18 cellular contexts compared by ENCODE assay signal in the genomic region with DNA sequence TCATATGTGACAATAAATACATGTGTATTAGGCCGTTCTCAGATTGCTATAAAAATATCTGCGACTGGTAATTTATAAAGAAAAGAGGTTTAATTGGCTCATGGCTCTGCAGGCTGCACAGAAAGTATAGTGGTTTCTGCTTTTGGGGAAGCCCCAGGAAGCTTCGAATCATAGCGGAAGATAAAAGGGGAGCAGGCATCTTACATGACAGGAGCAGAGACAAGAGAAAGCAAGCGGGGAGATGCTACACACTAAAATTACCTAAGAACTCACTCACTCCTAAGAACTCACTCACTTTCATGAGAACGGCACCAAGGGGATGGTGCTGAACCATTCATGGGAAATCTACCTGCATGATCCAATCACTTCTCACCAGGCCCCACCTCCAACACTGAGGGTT.
A peak's percentile ranks its signal among the peaks of the same experiment; 100 is the strongest.
DNase-seq lines count a peak whose midpoint lies in the region; ATAC-seq and TF ChIP-seq lines count a peak whose summit lies in the region.
"Had no signal": no experiment of that assay in that cellular context is flagged by ENCODE, and none has a peak within 500 bp of the region (broad histone marks: within the 10 kb centered on the region; RNA-seq: fewer than 3 reads in every experiment).

No MANE protein-coding gene starts in this region.

- peak; percentile 58 for ATAC-seq in activated CD4-positive, alpha-beta T cell treated with anti-CD3 and anti-CD28 coated beads for 36 hours
- ATAC-seq: A549; CD8-positive, alpha-beta T cell had no signal

- CTCF ChIA-PET in activated CD4-positive, alpha-beta T cell treated with anti-CD3 and anti-CD28 coated beads for 36 hours (lab: Charles Lee) = interaction anchor here (1.2 kb wide), 1 partner anchor 180 kb away, joined by 3 read pairs; no protein-coding TSS in a partner anchor
- CTCF ChIA-PET in activated naive CD4-positive, alpha-beta T cell treated with anti-CD3 and anti-CD28 coated beads for 36 hours (lab: Charles Lee) = no interaction called here
- CTCF ChIA-PET in activated naive CD4-positive, alpha-beta T cell treated with anti-CD3 and anti-CD28 coated beads, Interleukin-2, amount 10 ng/mL, durations not matched to agents 7 days and 5 days (lab: Charles Lee) = no interaction called here

- H3K27me3 ChIP-seq in OCI-LY3 (ENCODE audit: low read depth, low read length) = no peaks in the 10 kb centered on the region
- H3K27me3 ChIP-seq: BLaER1 treated with 17β-estradiol and CSF1 and Interleukin-3, amounts not matched to agents 10 nM and 100 nM had no signal

- no peak overlapping the region for H3K27ac ChIP-seq in OCI-LY3 (ENCODE audit: low read length)
- H3K27ac ChIP-seq: 22Rv1; A549; BLaER1 treated with 17β-estradiol and CSF1 and Interleukin-3, amounts not matched to agents 10 nM and 100 nM; C4-2B had no signal

- H3K4me1 Mint-ChIP-seq in activated CD4-positive, alpha-beta T cell treated with anti-CD3 and anti-CD28 coated beads for 36 hours = peaks cover 3% of the 10 kb centered on the region
- H3K4me1 Mint-ChIP-seq in activated naive CD4-positive, alpha-beta T cell treated with anti-CD3 and anti-CD28 coated beads for 36 hours (ENCODE audit: low read depth) = peaks cover 4% of the 10 kb centered on the region
- no peaks in the 10 kb centered on the region for H3K4me1 Mint-ChIP-seq in activated naive CD4-positive, alpha-beta T cell treated with anti-CD3 and anti-CD28 coated beads, Interleukin-2, amount 10 ng/mL, durations not matched to agents 7 days and 5 days
- H3K4me1 Mint-ChIP-seq: B cell had no signal

- no peak overlapping the region for H3K27ac Mint-ChIP-seq in activated CD4-positive, alpha-beta T cell treated with anti-CD3 and anti-CD28 coated beads for 36 hours
- no peak overlapping the region for H3K27ac Mint-ChIP-seq in activated naive CD4-positive, alpha-beta T cell treated with anti-CD3 and anti-CD28 coated beads for 36 hours
- no peak overlapping the region for H3K27ac Mint-ChIP-seq in activated naive CD4-positive, alpha-beta T cell treated with anti-CD3 and anti-CD28 coated beads, Interleukin-2, amount 10 ng/mL, durations not matched to agents 7 days and 5 days
- H3K27ac Mint-ChIP-seq: B cell; CD4-positive, alpha-beta T cell; CD8-positive, alpha-beta T cell had no signal

- H2AFZ ChIP-seq in OCI-LY3 (ENCODE audit: low read depth, low read length) = no peak overlapping the region

- H3K9ac ChIP-seq in OCI-LY3 (ENCODE audit: low read length) = no peak overlapping the region
- H3K9ac ChIP-seq: BLaER1 treated with 17β-estradiol and CSF1 and Interleukin-3, amounts not matched to agents 10 nM and 100 nM had no signal

- H4K20me1 ChIP-seq in OCI-LY3 (ENCODE audit: insufficient read depth, low read length) = no peaks in the 10 kb centered on the region
- H4K20me1 ChIP-seq: BLaER1 treated with 17β-estradiol and CSF1 and Interleukin-3, amounts not matched to agents 10 nM and 100 nM had no signal

- peaks cover 12% of the 10 kb centered on the region for H3K27me3 Mint-ChIP-seq in activated CD4-positive, alpha-beta T cell treated with anti-CD3 and anti-CD28 coated beads for 36 hours
- H3K27me3 Mint-ChIP-seq in activated naive CD4-positive, alpha-beta T cell treated with anti-CD3 and anti-CD28 coated beads for 36 hours (ENCODE audit: low read depth) = peaks cover 16% of the 10 kb centered on the region
- H3K27me3 Mint-ChIP-seq in activated naive CD4-positive, alpha-beta T cell treated with anti-CD3 and anti-CD28 coated beads, Interleukin-2, amount 10 ng/mL, durations not matched to agents 7 days and 5 days = no peaks in the 10 kb centered on the region
- H3K27me3 Mint-ChIP-seq: B cell had no signal

- no peak for TF ChIP-seq CTCF in OCI-LY3 (IDR thresholded peaks at IDR 0.05; ENCODE audit: low read depth, low read length)

- no peaks in the 10 kb centered on the region for H3K9me3 ChIP-seq in OCI-LY3 (ENCODE audit: insufficient read depth, low read length)
- H3K9me3 ChIP-seq: A549, Caco-2 had no signal

- peak overlapping the region; percentile 42 for H3K4me2 ChIP-seq in OCI-LY3 (ENCODE audit: low read length)
- H3K4me2 ChIP-seq: A549; BLaER1 treated with 17β-estradiol and CSF1 and Interleukin-3, amounts not matched to agents 10 nM and 100 nM had no signal

- POLR2A ChIA-PET in activated CD4-positive, alpha-beta T cell treated with anti-CD3 and anti-CD28 coated beads for 36 hours (lab: Charles Lee) = no interaction called here

- no peaks in the 10 kb centered on the region for H3K36me3 Mint-ChIP-seq in activated CD4-positive, alpha-beta T cell treated with anti-CD3 and anti-CD28 coated beads for 36 hours (ENCODE audit: low read depth)
- H3K36me3 Mint-ChIP-seq in activated naive CD4-positive, alpha-beta T cell treated with anti-CD3 and anti-CD28 coated beads for 36 hours (ENCODE audit: low read depth) = no peaks in the 10 kb centered on the region
- no peaks in the 10 kb centered on the region for H3K36me3 Mint-ChIP-seq in activated naive CD4-positive, alpha-beta T cell treated with anti-CD3 and anti-CD28 coated beads, Interleukin-2, amount 10 ng/mL, durations not matched to agents 7 days and 5 days
- H3K36me3 Mint-ChIP-seq: CD8-positive, alpha-beta T cell had no signal

- no peak overlapping the region for H3K4me3 Mint-ChIP-seq in activated CD4-positive, alpha-beta T cell treated with anti-CD3 and anti-CD28 coated beads for 36 hours
- H3K4me3 Mint-ChIP-seq in activated naive CD4-positive, alpha-beta T cell treated with anti-CD3 and anti-CD28 coated beads for 36 hours = no peak overlapping the region
- no peak overlapping the region for H3K4me3 Mint-ChIP-seq in activated naive CD4-positive, alpha-beta T cell treated with anti-CD3 and anti-CD28 coated beads, Interleukin-2, amount 10 ng/mL, durations not matched to agents 7 days and 5 days
- H3K4me3 Mint-ChIP-seq: B cell; CD4-positive, alpha-beta T cell; CD8-positive, alpha-beta T cell had no signal

- H3K79me2 ChIP-seq in OCI-LY3 (ENCODE audit: low read length) = no peaks in the 10 kb centered on the region

- intact Hi-C loops in activated CD4-positive, alpha-beta T cell treated with anti-CD3 and anti-CD28 coated beads for 36 hours (cut with DNase I, micrococcal nuclease) = loop anchor here in 1 of 2 experiments (10.0 kb wide), 1 partner anchor 781 kb away; no protein-coding TSS in a partner anchor
- intact Hi-C loops in activated naive CD4-positive, alpha-beta T cell treated with anti-CD3 and anti-CD28 coated beads for 36 hours (cut with micrococcal nuclease) = loop anchor here (1.0 to 10.0 kb wide), 2 partner anchors 8 to 61 kb away; no protein-coding TSS in a partner anchor

- peaks cover 1% of the 10 kb centered on the region for H3K9me3 Mint-ChIP-seq in activated CD4-positive, alpha-beta T cell treated with anti-CD3 and anti-CD28 coated beads for 36 hours (ENCODE audit: low read depth)
- H3K9me3 Mint-ChIP-seq in activated naive CD4-positive, alpha-beta T cell treated with anti-CD3 and anti-CD28 coated beads for 36 hours = peaks cover 2% of the 10 kb centered on the region
- no peaks in the 10 kb centered on the region for H3K9me3 Mint-ChIP-seq in activated naive CD4-positive, alpha-beta T cell treated with anti-CD3 and anti-CD28 coated beads, Interleukin-2, amount 10 ng/mL, durations not matched to agents 7 days and 5 days
- H3K9me3 Mint-ChIP-seq: CD8-positive, alpha-beta T cell had no signal

- peak; percentile 9 for DNase-seq in activated CD4-positive, alpha-beta T cell treated with anti-CD3 and anti-CD28 coated beads for 36 hours
- DNase-seq in activated CD4-positive, alpha-beta T cell treated with anti-CD3 and anti-CD28 coated beads for 4 hours = no peak
- peak; percentile 32 for DNase-seq in activated naive CD4-positive, alpha-beta T cell treated with anti-CD3 and anti-CD28 coated beads for 36 hours
- DNase-seq in activated naive CD4-positive, alpha-beta T cell treated with anti-CD3 and anti-CD28 coated beads, Interleukin-2, amount 10 ng/mL, durations not matched to agents 7 days and 5 days = no peak
- DNase-seq in NCI-H446 (lab: John Stamatoyannopoulos, UW) = no peak
- DNase-seq: AML-193; Caco-2; Calu3; CD4-positive, alpha-beta T cell; CD8-positive, alpha-beta T cell; DMS79 treated with DMSO at 0.1 percent for 48 hours; GF-D8 had no signal

- no peaks in the 10 kb centered on the region for H3K36me3 ChIP-seq in OCI-LY3 (replicated peaks; ENCODE audit: low read depth, low read length)
- H3K36me3 ChIP-seq: BLaER1 treated with 17β-estradiol and CSF1 and Interleukin-3, amounts not matched to agents 10 nM and 100 nM had no signal

- H3K4me3 ChIP-seq in OCI-LY3 (ENCODE audit: low read length) = no peak overlapping the region
- H3K4me3 ChIP-seq: A549; BLaER1 treated with 17β-estradiol and CSF1 and Interleukin-3, amounts not matched to agents 10 nM and 100 nM had no signal

- H3K4me1 ChIP-seq in OCI-LY3 (ENCODE audit: low read length) = peaks cover 2% of the 10 kb centered on the region; the same call in 1 of the 2 replicates
- H3K4me1 ChIP-seq: A549; BLaER1 treated with 17β-estradiol and CSF1 and Interleukin-3, amounts not matched to agents 10 nM and 100 nM; Caco-2 had no signal

Comparison
In these comparisons a context has a peak if more than half of its experiments do, and no peak if none do; other contexts are left out.
1. DNase-seq: peak in activated CD4-positive, alpha-beta T cell treated with anti-CD3 and anti-CD28 coated beads for 36 hours (single experiment) and activated naive CD4-positive, alpha-beta T cell treated with anti-CD3 and anti-CD28 coated beads for 36 hours (single experiment); none in activated CD4-positive, alpha-beta T cell treated with anti-CD3 and anti-CD28 coated beads for 4 hours (0 of 2), activated naive CD4-positive, alpha-beta T cell treated with anti-CD3 and anti-CD28 coated beads, Interleukin-2, amount 10 ng/mL, durations not matched to agents 7 days and 5 days (single experiment) and NCI-H446 (0 of 2).